Comparison of ENCODE assay signal across 18 cellular contexts in genomic region chr19:6064703-6065073, GRCh38. TPM values are rescaled to one million over a fixed set of nuclear protein-coding genes. Genes with fewer than 3 reads are reported as not detected.
DNase-seq lines count a peak whose midpoint lies in the region; ATAC-seq, FAIRE-seq and TF ChIP-seq lines count a peak whose summit lies in the region.
"Had no signal": no experiment of that assay in that cellular context is flagged by ENCODE, and none has a peak within 500 bp of the region (broad histone marks: within the 10 kb centered on the region; RNA-seq: fewer than 3 reads in every experiment).

No MANE protein-coding gene starts in this region.

- in situ Hi-C loops in HepG2 (cut with HindIII; ENCODE audit: extremely low pct_ligation_motif_present, low pct_unique_long_range_greater_than_20kb) = no loop called here

- TF ChIP-seq EP300 in HepG2 (IDR thresholded peaks at IDR 0.05; ENCODE audit: low read depth in 2 of 2, low read length in 2 of 2) (no peak), HepG2 (CRISPR knock-in tag; IDR thresholded peaks at IDR 0.05; ENCODE audit: borderline replicate concordance) (no peak), H1 (IDR thresholded peaks at IDR 0.05; ENCODE audit: borderline replicate concordance in 1 of 2, low read depth in 2 of 2, low read length in 2 of 2) (no peak)

- H3K36me3 ChIP-seq in HepG2 (replicated peaks in 1 of 2; ENCODE audit: control insufficient read depth in 1 of 2, insufficient read depth in 2 of 2, low read length in 2 of 2) (no peaks in the 10 kb centered on the region), right lobe of liver (no peaks in the 10 kb centered on the region), H1 (ENCODE audit: control insufficient read depth in 2 of 4, insufficient read depth in 4 of 4, low read length in 3 of 4) (no peaks in the 10 kb centered on the region), neural progenitor cell (no peaks in the 10 kb centered on the region)
- H3K36me3 ChIP-seq: ovary had no signal

- peaks cover 26% of the 10 kb centered on the region for H3K9me3 Mint-ChIP-seq in neural progenitor cell
- H3K9me3 Mint-ChIP-seq: CD8-positive, alpha-beta memory T cell had no signal

- no peak overlapping the region for H3K56ac ChIP-seq in H1 (replicated peaks; ENCODE audit: insufficient read length, low read depth, low read length)

- H2BK20ac ChIP-seq in H1 (ENCODE audit: low read length) = no peak overlapping the region

- no peak overlapping the region for H2BK5ac ChIP-seq in H1 (ENCODE audit: low read depth, low read length)

- peak overlapping the region; percentile 75; the same call in 1 of the 2 replicates for H2AK5ac ChIP-seq in H1 (ENCODE audit: low read depth, low read length)

- H3K4me1 Mint-ChIP-seq in neural progenitor cell = peaks cover 80% of the 10 kb centered on the region

- TF ChIP-seq CTCF in HepG2 (CRISPR knock-in tag; IDR thresholded peaks at IDR 0.05) (no peak), right lobe of liver (IDR thresholded peaks at IDR 0.05) (no peak), H1 (IDR thresholded peaks at IDR 0.05; ENCODE audit: control extremely low read depth in 1 of 3, insufficient read depth in 1 of 3, low read depth in 1 of 3, low read length in 3 of 3) (no peak), neural progenitor cell (IDR thresholded peaks at IDR 0.05) (no peak)

- no peak overlapping the region for H2BK120ac ChIP-seq in H1 (replicated peaks; ENCODE audit: low read depth, low read length)

- H4K20me1 ChIP-seq in HepG2 (ENCODE audit: insufficient read depth, low read length) (no peaks in the 10 kb centered on the region), H1 (replicated peaks in 1 of 2; ENCODE audit: control insufficient read depth in 1 of 2, insufficient read depth in 2 of 2, low read length in 2 of 2) (peaks cover 2% of the 10 kb centered on the region in 2 experiments), neural progenitor cell (ENCODE audit: low read depth) (peaks cover 9% of the 10 kb centered on the region)

- no peak overlapping the region for H3K4ac ChIP-seq in H1 (replicated peaks; ENCODE audit: insufficient read length, low read depth, low read length)

- peak overlapping the region; percentile 47 for H4K8ac ChIP-seq in H1 (ENCODE audit: extremely low read depth, insufficient read depth, low read length)

- H4K91ac ChIP-seq in H1 (replicated peaks; ENCODE audit: insufficient read length, low read length) = no peak overlapping the region

- H3K36me3 Mint-ChIP-seq in neural progenitor cell = peaks cover 45% of the 10 kb centered on the region
- H3K36me3 Mint-ChIP-seq: activated CD8-positive, alpha-beta memory T cell treated with anti-CD3 and anti-CD28 coated beads, Interleukin-2, amount 10 ng/mL, durations not matched to agents 7 days and 5 days; CD8-positive, alpha-beta memory T cell had no signal

- H3K27me3 ChIP-seq in HepG2 (ENCODE audit: control insufficient read depth in 1 of 2, insufficient read depth in 2 of 2, low read length in 2 of 2) (peaks cover 0 to 4% of the 10 kb centered on the region in 2 experiments; a peak in 1 of 5 replicates), right lobe of liver (no peaks in the 10 kb centered on the region), H1 (replicated peaks in 1 of 4; ENCODE audit: control insufficient read depth in 3 of 4, extremely low read depth in 1 of 4, insufficient read depth in 3 of 4, low read length in 3 of 4) (no peaks in the 10 kb centered on the region), neural progenitor cell (peaks cover 7% of the 10 kb centered on the region)
- H3K27me3 ChIP-seq: ovary had no signal

- FAIRE-seq in HepG2 (lab: Jason Lieb, UNC) = no peak
- no peak for FAIRE-seq in H1 (lab: Jason Lieb, UNC)
- FAIRE-seq: kidney had no signal

- H3K27me3 Mint-ChIP-seq in neural progenitor cell (ENCODE audit: insufficient read depth, low read depth) = peaks cover 7% of the 10 kb centered on the region

- 0 out of 2 replicates have a peak overlapping the region, but pooled peaks have one; percentile 2 for H3K9ac ChIP-seq in HepG2 (ENCODE audit: insufficient read depth, low read depth, low read length)
- no peak overlapping the region for H3K9ac ChIP-seq in H1 (replicated peaks in 1 of 4; ENCODE audit: extremely low read depth in 1 of 4, low read depth in 3 of 4, low read length in 3 of 4)
- H3K9ac ChIP-seq in neural progenitor cell = no peak overlapping the region
- H3K9ac ChIP-seq: KMS-11 had no signal

- TF ChIP-seq RAD21 in HepG2 (CRISPR knock-in tag; IDR thresholded peaks at IDR 0.05) (no peak), H1 (IDR thresholded peaks at IDR 0.05 in 1 of 2, conservative IDR thresholded peaks at IDR 0.05 in 1 of 2; ENCODE audit: low read depth in 2 of 2, low read length in 2 of 2) (no peak)

- peak overlapping the region; percentile 96 for H3K27ac Mint-ChIP-seq in neural progenitor cell
- H3K27ac Mint-ChIP-seq: activated CD8-positive, alpha-beta memory T cell treated with anti-CD3 and anti-CD28 coated beads, Interleukin-2, amount 10 ng/mL, durations not matched to agents 7 days and 5 days; T-helper 2 cell treated with Interferon-gamma antibody and Interleukin-4, amounts not matched to agents 5 μg/mL and 100 μg/mL, for 36 hours had no signal

- no peak for TF ChIP-seq POLR2A in HepG2 (IDR thresholded peaks at IDR 0.05; ENCODE audit: insufficient read depth in 1 of 2, low read depth in 2 of 2, low read length in 2 of 2)
- no peak for TF ChIP-seq POLR2A in right lobe of liver (IDR thresholded peaks at IDR 0.05)
- TF ChIP-seq POLR2A in H1 (IDR thresholded peaks at IDR 0.05; ENCODE audit: control extremely low read depth in 1 of 2, low read depth in 2 of 2, low read length in 2 of 2) = no peak
- TF ChIP-seq POLR2A in erythroblast (IDR thresholded peaks at IDR 0.05; ENCODE audit: low read length) = no peak

- H3K4me2 ChIP-seq in HepG2 (ENCODE audit: low read depth, low read length) = no peak overlapping the region
- H3K4me2 ChIP-seq in H1 (ENCODE audit: insufficient read depth in 1 of 2, low read depth in 2 of 2, low read length in 2 of 2) = no peak overlapping the region
- H3K4me2 ChIP-seq in neural progenitor cell = no peak overlapping the region
- H3K4me2 ChIP-seq: KMS-11 had no signal

- H3K79me2 ChIP-seq in HepG2 (ENCODE audit: insufficient read depth, low read length) (no peaks in the 10 kb centered on the region), H1 (ENCODE audit: control insufficient read depth in 1 of 2, insufficient read depth in 2 of 2, low read length in 2 of 2) (no peaks in the 10 kb centered on the region), neural progenitor cell (ENCODE audit: low read depth) (no peaks in the 10 kb centered on the region)

- DNase-seq in HepG2 (ENCODE audit: low spot score) (no peak), right lobe of liver (no peak), H1 (ENCODE audit: low read depth in 1 of 2, low spot score in 2 of 2) (no peak), neural progenitor cell (ENCODE audit: low spot score) (no peak), Kasumi-1 (lab: John Stamatoyannopoulos, UW) (no peak), DMS53 (lab: John Stamatoyannopoulos, UW) (no peak), erythroblast (lab: John Stamatoyannopoulos, UW) (no peak)
- no peak for DNase-seq in activated naive CD4-positive, alpha-beta T cell treated with Interleukin-2 at 50 U/mL for 16 hours
- DNase-seq: activated CD4-positive, alpha-beta T cell treated with anti-CD3 and anti-CD28 coated beads for 1 hour; activated CD8-positive, alpha-beta memory T cell treated with anti-CD3 and anti-CD28 coated beads, Interleukin-2, amount 10 ng/mL, durations not matched to agents 7 days and 5 days; activated gamma-delta T cell; CD8-positive, alpha-beta memory T cell; cortex of kidney; NCI-H1105 treated with DMSO at 0.1 percent for 48 hours had no signal

- no peak overlapping the region for H4K5ac ChIP-seq in H1 (ENCODE audit: insufficient read length, low read depth, low read length)

- H3K79me1 ChIP-seq in H1 (ENCODE audit: low read depth, low read length) = no peaks in the 10 kb centered on the region

- H3K14ac ChIP-seq in H1 (ENCODE audit: insufficient read length) = no peak overlapping the region

- peak overlapping the region; percentile 18; the same call in 1 of the 2 replicates for H2BK12ac ChIP-seq in H1 (ENCODE audit: low read depth, low read length)

- no peak overlapping the region for H2AFZ ChIP-seq in HepG2 (ENCODE audit: low read length)
- H2AFZ ChIP-seq in H1 (ENCODE audit: low read length) = no peak overlapping the region
- no peak overlapping the region for H2AFZ ChIP-seq in neural progenitor cell (replicated peaks)

- H3F3A ChIP-seq in neural progenitor cell (ENCODE audit: low read depth) = peaks cover 7% of the 10 kb centered on the region

- H3K4me1 ChIP-seq in HepG2 (ENCODE audit: insufficient read depth, low read length) (peaks cover 43% of the 10 kb centered on the region), right lobe of liver (peaks cover 0 to 28% (median 6%) of the 10 kb centered on the region in 4 donors), H1 (replicated peaks in 1 of 4; ENCODE audit: control insufficient read depth in 3 of 4, insufficient read depth in 4 of 4, low read length in 3 of 4) (peaks cover 3 to 6% (median 5%) of the 10 kb centered on the region in 4 experiments; a peak in 6 of 7 replicates), neural progenitor cell (peaks cover 14% of the 10 kb centered on the region)

- no peak overlapping the region for H2BK15ac ChIP-seq in H1 (ENCODE audit: low read length)

- H3K9me3 ChIP-seq in HepG2 (ENCODE audit: low read length) (no peaks in the 10 kb centered on the region), right lobe of liver (no peaks in the 10 kb centered on the region), H1 (ENCODE audit: insufficient read depth in 2 of 2, low read depth in 1 of 2, low read length in 1 of 2) (no peaks in the 10 kb centered on the region), neural progenitor cell (ENCODE audit: low read depth) (no peaks in the 10 kb centered on the region)
- H3K9me3 ChIP-seq: ovary had no signal

- WGBS in HepG2 (ENCODE audit: low lambda C conversion rate) = 71% methylated on average over 2 of the region's 2 CpGs
- WGBS in right lobe of liver (ENCODE audit: insufficient coverage, low coverage, low lambda C conversion rate, missing lambda C conversion rate) = 94% methylated on average over 2 of the region's 2 CpGs
- WGBS in H1 (ENCODE audit: extremely low coverage in 1 of 2, insufficient coverage in 1 of 2, insufficient read length in 1 of 2, insufficient replicate concordance in 2 of 2, low coverage in 1 of 2, low lambda C conversion rate in 2 of 2, missing lambda C conversion rate in 1 of 2), 2 experiments = 82% methylated on average over 2 of the region's 2 CpGs; no CpG with 5 or more reads in 1 of the 2 experiments

- no peak overlapping the region for H3K23ac ChIP-seq in H1 (ENCODE audit: insufficient read length)

- no peaks in the 10 kb centered on the region; the same call in 1 of the 2 replicates for H3K23me2 ChIP-seq in H1 (ENCODE audit: low read depth, low read length)

- ATAC-seq in HepG2 (no peak), right lobe of liver (no peak)
- ATAC-seq: activated CD8-positive, alpha-beta memory T cell treated with anti-CD3 and anti-CD28 coated beads, Interleukin-2, amount 10 ng/mL, durations not matched to agents 7 days and 5 days had no signal

- BruUV-seq in HepG2 (replicated peaks; lab: Mats Ljungman, UMichigan) = no TSS peak

- no peak overlapping the region for H3K4me3 Mint-ChIP-seq in neural progenitor cell
- H3K4me3 Mint-ChIP-seq: activated CD8-positive, alpha-beta memory T cell treated with anti-CD3 and anti-CD28 coated beads, Interleukin-2, amount 10 ng/mL, durations not matched to agents 7 days and 5 days; CD8-positive, alpha-beta memory T cell; T-helper 2 cell treated with Interferon-gamma antibody and Interleukin-4, amounts not matched to agents 5 μg/mL and 100 μg/mL, for 36 hours had no signal

- intact Hi-C loops in HepG2 (cut with micrococcal nuclease; ENCODE audit: unreplicated experiment) (no loop called here), right lobe of liver (cut with DNase I) (no loop called here)

- CTCF ChIA-PET in HepG2 (lab: Yijun Ruan, JAX; ENCODE audit: low intra/inter-chr PET ratio, low total read pairs) (no interaction called here), H1 (lab: Charles Lee; ENCODE audit: partially characterized antibody) (interaction anchor here (1.0 to 4.1 kb wide), 2 partner anchors 17 to 42 kb away, joined by 3 to 17 read pairs; no protein-coding TSS in a partner anchor)

- no peak overlapping the region for H3K27ac ChIP-seq in HepG2 (ENCODE audit: extremely low read length, insufficient read depth, low read length)
- H3K27ac ChIP-seq in right lobe of liver = peak overlapping the region in 1 of 3 donors; percentile 74
- no peak overlapping the region for H3K27ac ChIP-seq in H1 (ENCODE audit: low read depth, low read length)
- H3K27ac ChIP-seq in neural progenitor cell = no peak overlapping the region
- H3K27ac ChIP-seq: KMS-11, ovary had no signal

- no peak overlapping the region for H3K18ac ChIP-seq in H1 (ENCODE audit: extremely low read depth, low read length)

- H3K4me3 ChIP-seq in HepG2 (replicated peaks in 1 of 3; ENCODE audit: insufficient read depth in 1 of 3, low read depth in 2 of 3, low read length in 3 of 3) = no peak overlapping the region
- H3K4me3 ChIP-seq in right lobe of liver = no peak overlapping the region
- no peak overlapping the region for H3K4me3 ChIP-seq in H1 (ENCODE audit: extremely low read depth in 1 of 4, insufficient read depth in 2 of 4, low read depth in 3 of 4, low read length in 4 of 4)
- H3K4me3 ChIP-seq in neural progenitor cell = no peak overlapping the region
- H3K4me3 ChIP-seq: ovary had no signal

- POLR2A ChIA-PET in HepG2 (lab: Yijun Ruan, JAX) (no interaction called here), H1 (lab: Charles Lee; ENCODE audit: partially characterized antibody) (no interaction called here)

RNA-seq across cellular contexts. Expression of gene RFX2, which starts 45.6 kb away (rescaled TPM):
- total RNA-seq in HepG2 (2016; rRNA removed; fragmentation: Illumina TruSeq; extraction: Trizol) = 1.3 and 2.8 TPM in 2 replicates
- 2.6 and 7.1 TPM in 2 replicates for total RNA-seq in HepG2 (2016; cell fraction: cytosol; rRNA removed; fragmentation: Illumina TruSeq; extraction: Trizol; ENCODE audit: low read depth)
- total RNA-seq in HepG2 (2016; cell fraction: insoluble cytoplasmic fraction; rRNA removed; fragmentation: Illumina TruSeq; extraction: Trizol) = 1.5 and 2.5 TPM in 2 replicates
- total RNA-seq in HepG2 (2016; cell fraction: membrane; rRNA removed; fragmentation: Illumina TruSeq; extraction: Trizol) = 1.8 and 2.4 TPM in 2 replicates
- 2.4 and 3.9 TPM in 2 replicates for total RNA-seq in HepG2 (2016; cell fraction: nucleus; rRNA removed; fragmentation: Illumina TruSeq; extraction: Trizol)
- polyA plus RNA-seq in HepG2 (2011; rRNA removed) = 2.4 and 3.3 TPM in 2 replicates
- polyA plus RNA-seq in HepG2 (2011; cell fraction: cytosol; rRNA removed) = 1.5 and 2.4 TPM in 2 replicates
- 3.3 and 4.9 TPM in 2 replicates for polyA plus RNA-seq in HepG2 (2011; cell fraction: nucleus; rRNA removed)
- 1.1 and 2.1 TPM in 2 replicates for polyA plus RNA-seq in HepG2 (2012)
- 3.0 and 3.6 TPM in 2 replicates for polyA plus RNA-seq in HepG2 (2016; cell fraction: cytosol; fragmentation: Illumina TruSeq; extraction: Trizol; ENCODE audit: low read depth)
- 1.2 and 1.3 TPM in 2 replicates for polyA plus RNA-seq in HepG2 (2016; cell fraction: insoluble cytoplasmic fraction; fragmentation: Illumina TruSeq; extraction: Trizol; ENCODE audit: low read depth)
- polyA plus RNA-seq in HepG2 (2016; cell fraction: membrane; fragmentation: Illumina TruSeq; extraction: Trizol; ENCODE audit: low read depth) = 1.8 and 2.9 TPM in 2 replicates
- 3.0 and 6.2 TPM in 2 replicates for polyA plus RNA-seq in HepG2 (2016; cell fraction: nucleus; fragmentation: Illumina TruSeq; extraction: Trizol; ENCODE audit: insufficient read depth, low read depth)
- polyA minus RNA-seq in HepG2 (2011; rRNA and poly(A)+ RNA removed; ENCODE audit: low replicate concordance) = 5.3 and 9.1 TPM in 2 replicates
- polyA minus RNA-seq in HepG2 (2011; cell fraction: cytosol; rRNA and poly(A)+ RNA removed) = 1.3 and 3.3 TPM in 2 replicates
- polyA minus RNA-seq in HepG2 (2011; cell fraction: nucleus; rRNA and poly(A)+ RNA removed) = 3.6 and 6.2 TPM in 2 replicates
- total RNA-seq in right lobe of liver = 1 to 10 TPM; 1.6 to 2.9 (median 1.9) TPM
- 4.8 and 5.5 TPM in 2 replicates for total RNA-seq in H1 (2021; fragmentation: NEBNext Ultra II Directional; extraction: Animal tissue kit (Norgen Biotek cat#: 25700))
- 5.3 and 5.9 TPM in 2 replicates for polyA plus RNA-seq in H1 (2011; rRNA removed)
- 5.6 TPM for polyA plus RNA-seq in H1 (2011; cell fraction: cytosol; rRNA removed)
- 7.7 TPM for polyA plus RNA-seq in H1 (2011; cell fraction: nucleus; rRNA removed)
- polyA plus RNA-seq in H1 (2012, experiment 1 of 2) = 1.8 to 4.5 TPM (median 3.3 TPM) in 4 replicates
- polyA plus RNA-seq in H1 (2012, experiment 2 of 2) = 3.1 TPM
- 2.8 TPM for polyA plus RNA-seq in H1 (2013, experiment 1 of 2)
- 3.4 TPM for polyA plus RNA-seq in H1 (2013, experiment 2 of 2)
- polyA minus RNA-seq in H1 (2011; rRNA and poly(A)+ RNA removed) = 5.0 and 6.5 TPM in 2 replicates
- polyA minus RNA-seq in H1 (2011; cell fraction: cytosol; rRNA and poly(A)+ RNA removed) = 7.0 TPM
- polyA minus RNA-seq in H1 (2011; cell fraction: nucleus; rRNA and poly(A)+ RNA removed) = 9.9 TPM
- 6.2 and 11.0 TPM in 2 replicates for total RNA-seq in neural progenitor cell (ENCODE audit: low replicate concordance)
